8 cellular contexts compared by ENCODE assay signal in genomic region chr5:43019615-43020293, GRCh38. TPM values are rescaled to one million over a fixed set of nuclear protein-coding genes. Genes with fewer than 3 reads are reported as not detected.
DNase-seq lines count a peak whose midpoint lies in the region; ATAC-seq and TF ChIP-seq lines count a peak whose summit lies in the region.

No MANE protein-coding gene starts in this region.

- peaks cover 0 to 8% of the 10 kb centered on the region in 2 donors for H3K4me1 ChIP-seq in thyroid gland

- no peaks in the 10 kb centered on the region for H3K36me3 ChIP-seq in thyroid gland

- 13 to 14% methylated on average over 36 of the region's 36 CpGs for WGBS in thyroid gland, 2 donors

- no peak for TF ChIP-seq CTCF in GM20000 (IDR thresholded peaks at IDR 0.05; ENCODE audit: extremely low read depth, missing control alignments)
- TF ChIP-seq CTCF in neural crest cell (conservative IDR thresholded peaks at IDR 0.05), result peak; percentile 65
- peak in 2 of 6 experiments; percentile 20 to 24 for TF ChIP-seq CTCF in thyroid gland (IDR thresholded peaks at IDR 0.05)

- H3K9me3 Mint-ChIP-seq in neural crest cell, result no peaks in the 10 kb centered on the region

- H3K27me3 ChIP-seq in thyroid gland, result peaks cover 44% of the 10 kb centered on the region

- H3K27ac ChIP-seq in thyroid gland, result peak overlapping the region; percentile 28 to 93 (median 90)

- peak overlapping the region; percentile 96 for H3K4me3 Mint-ChIP-seq in neural crest cell

- in situ Hi-C loops in Caki2 (cut with HindIII; ENCODE audit: low pct_unique_long_range_greater_than_20kb, low sequenced_read_pairs), result no loop called here

- TF ChIP-seq POLR2A in erythroblast (IDR thresholded peaks at IDR 0.05; ENCODE audit: low read length), result peak; percentile 64
- no peak for TF ChIP-seq POLR2A in thyroid gland (IDR thresholded peaks at IDR 0.05)

- H3K9me3 ChIP-seq in thyroid gland, result no peaks in the 10 kb centered on the region

- peak; percentile 70 for ATAC-seq in HG03575 (IDR thresholded peaks at IDR 0.05; ENCODE audit: extremely low read depth, insufficient number of reproducible peaks, low FRiP score, unreplicated experiment)

- intact Hi-C loops in thyroid gland (cut with DNase I), result no loop called here

- H3K27me3 Mint-ChIP-seq in neural crest cell (ENCODE audit: low read depth), result peaks cover 91% of the 10 kb centered on the region

- H3K36me3 Mint-ChIP-seq in neural crest cell (ENCODE audit: low read depth), result no peaks in the 10 kb centered on the region

- peak overlapping the region in 2 of 3 donors; percentile 1 to 23 for H3K4me3 ChIP-seq in thyroid gland (replicated peaks in 1 of 3)

- H3K4me1 Mint-ChIP-seq in neural crest cell, result peaks cover 39% of the 10 kb centered on the region

- DNase-seq in Caki2 (ENCODE audit: low read depth) (peak; percentile 68), GM20000 (ENCODE audit: low spot score) (peak; percentile 58), NK-92 (lab: John Stamatoyannopoulos, UW; ENCODE audit: unreplicated experiment) (peak; percentile 18), erythroblast (lab: John Stamatoyannopoulos, UW) (peak; percentile 92 to 94), neural crest cell (ENCODE audit: low read depth, low spot score) (no peak), thyroid gland (peak in 1 of 2 donors; percentile 54)
- peak; percentile 77 for DNase-seq in activated CD8-positive, alpha-beta memory T cell treated with anti-CD3 and anti-CD28 coated beads, Interleukin-2, amount 50 U/mL, for 1 hour (ENCODE audit: extremely low read depth)

- no peak overlapping the region for H3K27ac Mint-ChIP-seq in neural crest cell (ENCODE audit: unreplicated experiment)

RNA-seq across cellular contexts. Expression of gene ANXA2R, which starts 20.4 kb away (rescaled TPM):
- 1.7 TPM in 1 of 2 replicates, not detected in the other for total RNA-seq in Caki2 (2014; rRNA removed; shearing (Covaris generic); ENCODE audit: low replicate concordance)
- 1.0 and 1.2 TPM in 2 replicates for total RNA-seq in neural crest cell
- 1 to 10 TPM; 1.2 to 6.3 (median 4.0) TPM for total RNA-seq in thyroid gland
